1 cellular context compared by ENCODE assay signal in the genomic region with DNA sequence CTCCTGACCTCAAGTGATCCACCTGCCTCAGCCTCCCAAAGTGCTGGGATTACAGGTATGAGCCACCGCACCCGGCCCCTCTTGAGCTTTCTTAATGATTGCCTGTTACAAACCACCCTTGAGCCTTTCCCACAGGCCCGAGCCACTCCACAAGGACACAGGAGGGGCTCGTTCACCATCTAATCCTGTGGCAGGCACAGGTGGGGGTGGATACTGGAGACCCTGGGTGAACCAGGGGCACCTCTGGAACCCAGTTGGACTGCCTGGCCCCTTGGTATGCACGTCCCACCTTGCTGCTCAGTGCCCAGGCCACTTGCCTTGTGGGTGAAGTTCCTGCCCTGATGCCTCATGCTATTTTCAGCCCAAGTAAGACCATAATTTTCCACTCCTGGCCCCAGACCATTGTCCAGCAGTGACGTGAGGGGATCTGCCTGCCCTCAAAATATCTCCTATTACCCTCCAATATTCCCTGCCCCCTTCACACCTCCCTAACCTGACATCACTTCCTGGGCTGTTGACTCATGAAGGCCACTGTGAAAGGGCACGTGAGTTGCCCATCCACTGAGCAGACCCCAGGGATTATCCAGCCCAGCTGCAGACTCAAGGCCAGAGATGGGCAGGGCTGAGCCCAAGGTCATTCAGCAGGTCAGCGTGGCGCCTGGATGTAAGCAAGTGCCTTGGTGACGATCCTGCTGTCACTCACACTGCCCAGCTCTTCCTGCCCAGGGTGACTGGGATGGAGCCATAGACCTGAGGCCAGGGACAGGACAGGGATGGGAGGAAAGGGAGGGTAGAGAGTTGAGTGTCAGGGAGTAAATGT.
A peak's percentile ranks its signal among the peaks of the same experiment; 100 is the strongest.
TF ChIP-seq lines count a peak whose summit lies in the region.

No MANE protein-coding gene starts in this region.

TF ChIP-seq in HepG2, 621 proteins besides CTCF, POLR2A, EP300 and RAD21 (continued from another document):
- TF ChIP-seq ZNF776 (CRISPR knock-in tag; IDR thresholded peaks at IDR 0.05): 0 out of 2 replicates have a peak, but pooled peaks have one; percentile 31
